In genomic region chr1:226730826-226731225, GRCh38 we compare ENCODE assay signal across 13 cellular contexts. TPM values are rescaled to one million over a fixed set of nuclear protein-coding genes. Genes with fewer than 3 reads are reported as not detected.
DNase-seq lines count a peak whose midpoint lies in the region; ATAC-seq and TF ChIP-seq lines count a peak whose summit lies in the region.
"Had no signal": no experiment of that assay in that cellular context is flagged by ENCODE, and none has a peak within 500 bp of the region (broad histone marks: within the 10 kb centered on the region; RNA-seq: fewer than 3 reads in every experiment).

No MANE protein-coding gene starts in this region.

- peaks cover 100% of the 10 kb centered on the region for H3K4me1 Mint-ChIP-seq in activated T-cell treated with anti-CD3 and anti-CD28 coated beads, Interleukin-2, amount 50 U/mL, for 72 hours (ENCODE audit: low read depth)
- H3K4me1 Mint-ChIP-seq in activated CD4-positive, alpha-beta memory T cell treated with anti-CD3 and anti-CD28 coated beads, Interleukin-2, amount 10 ng/mL, durations not matched to agents 7 days and 5 days = peaks cover 95% of the 10 kb centered on the region

- TF ChIP-seq CTCF in gastroesophageal sphincter (IDR thresholded peaks at IDR 0.05) = no peak

- H3K27ac ChIP-seq in gastroesophageal sphincter = peak overlapping the region; percentile 62 to 100 (median 84)
- H3K27ac ChIP-seq: SK-N-MC had no signal

- H3K36me3 ChIP-seq in gastroesophageal sphincter = peaks cover 0 to 11% of the 10 kb centered on the region in 2 donors

- H3K9me3 Mint-ChIP-seq in activated T-cell treated with anti-CD3 and anti-CD28 coated beads, Interleukin-2, amount 50 U/mL, for 72 hours = no peaks in the 10 kb centered on the region
- no peaks in the 10 kb centered on the region for H3K9me3 Mint-ChIP-seq in activated CD4-positive, alpha-beta memory T cell treated with anti-CD3 and anti-CD28 coated beads, Interleukin-2, amount 10 ng/mL, durations not matched to agents 7 days and 5 days

- POLR2A ChIA-PET in activated CD4-positive, alpha-beta memory T cell treated with anti-CD3 and anti-CD28 coated beads, Interleukin-2, amount 10 ng/mL, durations not matched to agents 7 days and 5 days (lab: Charles Lee) = interaction anchor here (0.6 to 2.3 kb wide), 7 partner anchors 8 to 347 kb away, joined by 3 to 7 read pairs (median 3); partner anchors contain the start of gene ITPKB

- H3K9me3 ChIP-seq in gastroesophageal sphincter = no peaks in the 10 kb centered on the region
- H3K9me3 ChIP-seq: upper lobe of right lung had no signal

- ATAC-seq in activated T-cell treated with anti-CD3 and anti-CD28 coated beads, Interleukin-2, amount 50 U/mL, for 72 hours (replicated peaks in 1 of 2) = no peak
- no peak for ATAC-seq in gastroesophageal sphincter
- no peak for ATAC-seq in GM18505 (IDR thresholded peaks at IDR 0.05; ENCODE audit: unreplicated experiment)
- no peak for ATAC-seq in GM18867 (IDR thresholded peaks at IDR 0.05; ENCODE audit: unreplicated experiment)
- ATAC-seq: upper lobe of right lung had no signal

- no peaks in the 10 kb centered on the region for H3K27me3 Mint-ChIP-seq in activated T-cell treated with anti-CD3 and anti-CD28 coated beads, Interleukin-2, amount 50 U/mL, for 72 hours (ENCODE audit: low read depth)
- no peaks in the 10 kb centered on the region for H3K27me3 Mint-ChIP-seq in activated CD4-positive, alpha-beta memory T cell treated with anti-CD3 and anti-CD28 coated beads, Interleukin-2, amount 10 ng/mL, durations not matched to agents 7 days and 5 days

- H3K27me3 ChIP-seq in gastroesophageal sphincter = no peaks in the 10 kb centered on the region
- H3K27me3 ChIP-seq: upper lobe of right lung had no signal

- CTCF ChIA-PET in activated CD4-positive, alpha-beta memory T cell treated with anti-CD3 and anti-CD28 coated beads, Interleukin-2, amount 10 ng/mL, durations not matched to agents 7 days and 5 days (lab: Charles Lee) = interaction anchor here (1.1 to 3.5 kb wide), 6 partner anchors 19 to 104 kb away, joined by 3 to 19 read pairs (median 5); no protein-coding TSS in a partner anchor

- H3K36me3 Mint-ChIP-seq in activated T-cell treated with anti-CD3 and anti-CD28 coated beads, Interleukin-2, amount 50 U/mL, for 72 hours (ENCODE audit: insufficient read depth in 2 of 2) = peaks cover 24 to 52% of the 10 kb centered on the region in 2 donors
- peaks cover 88% of the 10 kb centered on the region for H3K36me3 Mint-ChIP-seq in activated CD4-positive, alpha-beta memory T cell treated with anti-CD3 and anti-CD28 coated beads, Interleukin-2, amount 10 ng/mL, durations not matched to agents 7 days and 5 days (ENCODE audit: low read depth)

- H3K4me1 ChIP-seq in gastroesophageal sphincter = peaks cover 0 to 100% (median 38%) of the 10 kb centered on the region in 3 donors

- no peak for TF ChIP-seq POLR2A in gastroesophageal sphincter (IDR thresholded peaks at IDR 0.05)
- no peak for TF ChIP-seq POLR2A in GM18505 (IDR thresholded peaks at IDR 0.05; ENCODE audit: borderline replicate concordance, extremely low read depth, insufficient read depth, insufficient read length)

- H3K27ac Mint-ChIP-seq in activated T-cell treated with anti-CD3 and anti-CD28 coated beads, Interleukin-2, amount 50 U/mL, for 72 hours = peak overlapping the region; percentile 92
- peak overlapping the region; percentile 58 for H3K27ac Mint-ChIP-seq in activated CD4-positive, alpha-beta memory T cell treated with anti-CD3 and anti-CD28 coated beads, Interleukin-2, amount 10 ng/mL, durations not matched to agents 7 days and 5 days

- H3K4me3 ChIP-seq in gastroesophageal sphincter = peak overlapping the region in 1 of 2 donors; percentile 27
- H3K4me3 ChIP-seq: SK-N-MC, upper lobe of right lung had no signal

- WGBS in gastroesophageal sphincter (ENCODE audit: low coverage in 1 of 2), 2 donors = 32 to 38% methylated on average over 3 of the region's 3 CpGs

- H3K4me3 Mint-ChIP-seq in activated T-cell treated with anti-CD3 and anti-CD28 coated beads, Interleukin-2, amount 50 U/mL, for 72 hours = peak overlapping the region; percentile 85 to 92
- H3K4me3 Mint-ChIP-seq in activated CD4-positive, alpha-beta memory T cell treated with anti-CD3 and anti-CD28 coated beads, Interleukin-2, amount 10 ng/mL, durations not matched to agents 7 days and 5 days = peak overlapping the region; percentile 70

- TF ChIP-seq EP300 in gastroesophageal sphincter (IDR thresholded peaks at IDR 0.05) = no peak

- no peak for DNase-seq in activated T-cell treated with anti-CD3 and anti-CD28 coated beads, Interleukin-2, amount 50 U/mL, for 72 hours
- DNase-seq in activated T-cell treated with anti-CD3 and anti-CD28 coated beads, Interleukin-2, amount 50 U/mL, for 48 hours = no peak
- no peak for DNase-seq in activated CD4-positive, alpha-beta memory T cell treated with anti-CD3 and anti-CD28 coated beads, Interleukin-2, amount 10 ng/mL, durations not matched to agents 7 days and 5 days
- peak; percentile 40 for DNase-seq in superior temporal gyrus (ENCODE audit: extremely low spot score)
- no peak for DNase-seq in activated gamma-delta T cell (lab: John Stamatoyannopoulos, UW)
- DNase-seq: DMS153, mesenchymal stem cell, small intestine, upper lobe of right lung had no signal

RNA-seq across cellular contexts. Expression of gene ITPKB, which starts 8.3 kb away (rescaled TPM):
- 10 to 100 TPM; 50.7 to 58.0 TPM for total RNA-seq in activated T-cell treated with anti-CD3 and anti-CD28 coated beads, Interleukin-2, amount 50 U/mL, for 72 hours
- 10 to 100 TPM; 43.6 to 44.4 TPM for total RNA-seq in activated CD4-positive, alpha-beta memory T cell treated with anti-CD3 and anti-CD28 coated beads, Interleukin-2, amount 10 ng/mL, durations not matched to agents 7 days and 5 days
- 100 to 1,000 TPM in 1 of 4 donors, 10 to 100 TPM in 3; 75.0 to 184 (median 94.2) TPM for total RNA-seq in gastroesophageal sphincter
